19 cellular contexts compared by ENCODE assay signal in the genomic region with DNA sequence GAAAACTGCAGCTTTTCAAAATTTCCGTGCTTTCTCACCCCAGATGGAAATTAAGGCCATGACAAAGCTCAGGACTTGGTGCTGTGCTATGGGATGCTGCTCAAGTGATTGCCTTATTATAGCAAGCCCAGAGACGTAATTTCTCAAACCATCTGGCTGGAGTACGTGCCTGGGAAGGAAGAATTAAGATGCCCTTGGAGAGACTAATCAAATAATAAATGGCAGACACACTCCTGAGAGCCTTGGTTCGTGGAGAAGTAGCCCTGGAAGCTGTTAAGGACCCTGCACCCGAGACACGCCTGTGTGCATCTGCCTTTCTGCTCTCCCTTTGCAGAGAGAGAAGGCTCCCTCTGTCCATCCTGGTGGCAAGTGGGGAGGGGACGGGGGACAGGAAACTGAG. TPM values are rescaled to one million over a fixed set of nuclear protein-coding genes. Genes with fewer than 3 reads are reported as not detected.
DNase-seq lines count a peak whose midpoint lies in the region.
"Had no signal": no experiment of that assay in that cellular context is flagged by ENCODE, and none has a peak within 500 bp of the region (broad histone marks: within the 10 kb centered on the region; RNA-seq: fewer than 3 reads in every experiment).

No MANE protein-coding gene starts in this region.

- DNase-seq in DMS79 treated with DMSO at 0.1 percent for 48 hours (lab: John Stamatoyannopoulos, UW) (peak; percentile 23), NCI-H524 treated with DMSO at 0.1 percent for 48 hours (lab: John Stamatoyannopoulos, UW) (peak; percentile 48), SK-N-DZ (ENCODE audit: low spot score) (peak; percentile 92), NCI-H69 (lab: John Stamatoyannopoulos, UW) (no peak), NOMO-1 treated with DMSO at 0.1 percent for 48 hours (lab: John Stamatoyannopoulos, UW; ENCODE audit: unreplicated experiment) (no peak), NCI-H526 treated with DMSO at 0.1 percent for 48 hours (lab: John Stamatoyannopoulos, UW) (no peak)
- DNase-seq: C1 segment of cervical spinal cord; Calu3; CD4-positive, alpha-beta memory T cell; COR-L47; DMS53; EL; GDM1; GM23248; H7; HCEC 1CT had no signal

RNA-seq across cellular contexts. Expression of a gene that starts 38.4 kb away (rescaled TPM):
- polyA plus RNA-seq in SK-N-DZ (2014; cell fraction: cytosol; rRNA removed): 0.03 and 0.54 TPM in 2 replicates
- 0.06 and 0.13 TPM in 2 replicates for polyA plus RNA-seq in SK-N-DZ (2014; cell fraction: nucleus; rRNA removed)
- polyA plus RNA-seq: BJ; CD4-positive, alpha-beta memory T cell; GM12878; GM23248; H1 had no signal

Comparison
In these comparisons a context has a peak if more than half of its experiments do, and no peak if none do; other contexts are left out.
1. DNase-seq: peak in DMS79 treated with DMSO at 0.1 percent for 48 hours (single experiment), NCI-H524 treated with DMSO at 0.1 percent for 48 hours (single experiment) and SK-N-DZ (single experiment); none in NCI-H69 (single experiment), NOMO-1 treated with DMSO at 0.1 percent for 48 hours (single experiment) and NCI-H526 treated with DMSO at 0.1 percent for 48 hours (single experiment).